1 cellular context compared by ENCODE assay signal in genomic region chr2:74577448-74577847, GRCh38.
TF ChIP-seq lines count a peak whose summit lies in the region.

No MANE protein-coding gene starts in this region.

TF ChIP-seq in endothelial cell of umbilical vein, 7 proteins besides CTCF, POLR2A, EP300 and RAD21:
- TF ChIP-seq EZH2 (IDR thresholded peaks at IDR 0.05; ENCODE audit: borderline replicate concordance, low read depth, low read length, severe bottlenecking) (no peak), GATA2 (IDR thresholded peaks at IDR 0.05; ENCODE audit: insufficient read depth, insufficient read length, low read depth, low read length) (no peak), MAX (IDR thresholded peaks at IDR 0.05; ENCODE audit: insufficient read depth, insufficient read length) (no peak), FOS (IDR thresholded peaks at IDR 0.05; ENCODE audit: borderline replicate concordance, insufficient read depth, low read length) (no peak)
